Comparison of ENCODE assay signal across 11 cellular contexts in genomic region chr3:27626596-27627118, GRCh38.
"Had no signal": no experiment of that assay in that cellular context is flagged by ENCODE, and none has a peak within 500 bp of the region (broad histone marks: within the 10 kb centered on the region; RNA-seq: fewer than 3 reads in every experiment).

No MANE protein-coding gene starts in this region.

- H3K36me3 Mint-ChIP-seq: naive thymus-derived CD4-positive, alpha-beta T cell had no signal

- H3K27me3 ChIP-seq: esophagus muscularis mucosa, foreskin keratinocyte, tibial nerve had no signal

- H3K4me1 ChIP-seq: tibial nerve had no signal

- H3K9me3 ChIP-seq: esophagus muscularis mucosa, tibial nerve had no signal

- H3K27ac ChIP-seq: esophagus muscularis mucosa, foreskin keratinocyte, tibial nerve had no signal

- FAIRE-seq: endometrium had no signal

- H3K27me3 Mint-ChIP-seq: naive thymus-derived CD4-positive, alpha-beta T cell had no signal

- H3K36me3 ChIP-seq: esophagus muscularis mucosa, tibial nerve had no signal

- DNase-seq: activated CD4-positive, alpha-beta T cell treated with anti-CD3 and anti-CD28 coated beads for 4 hours; activated gamma-delta T cell; activated T-cell treated with anti-CD3 and anti-CD28 coated beads for 4 hours; foreskin keratinocyte; left colon; mammary epithelial cell; naive thymus-derived CD4-positive, alpha-beta T cell; stimulated activated CD4-positive, alpha-beta T cell treated with anti-CD3 and anti-CD28 coated beads, Interleukin-4, amount 100 ng/mL, for 4 hours had no signal

- ATAC-seq: left colon; naive thymus-derived CD4-positive, alpha-beta T cell had no signal

- H3K4me3 ChIP-seq: esophagus muscularis mucosa, tibial nerve had no signal
